ENCODE assay signal across 16 cellular contexts in genomic region chr2:101277111-101277510, GRCh38. TPM values are rescaled to one million over a fixed set of nuclear protein-coding genes. Genes with fewer than 3 reads are reported as not detected.
DNase-seq lines count a peak whose midpoint lies in the region; ATAC-seq, FAIRE-seq and TF ChIP-seq lines count a peak whose summit lies in the region.
"Had no signal": no experiment of that assay in that cellular context is flagged by ENCODE, and none has a peak within 500 bp of the region (broad histone marks: within the 10 kb centered on the region; RNA-seq: fewer than 3 reads in every experiment).

No MANE protein-coding gene starts in this region.

- peaks cover 19% of the 10 kb centered on the region for H3K36me3 ChIP-seq in bronchial epithelial cell (ENCODE audit: control insufficient read depth, insufficient read depth, low read length)
- peaks cover 82% of the 10 kb centered on the region for H3K36me3 ChIP-seq in upper lobe of right lung
- peaks cover 0 to 98% (median 26%) of the 10 kb centered on the region in 9 donors for H3K36me3 ChIP-seq in heart right ventricle

- no peaks in the 10 kb centered on the region for H3K9me3 ChIP-seq in upper lobe of right lung
- H3K9me3 ChIP-seq in heart right ventricle = no peaks in the 10 kb centered on the region
- H3K9me3 ChIP-seq: esophagus muscularis mucosa had no signal

- intact Hi-C loops in upper lobe of right lung (cut with DNase I) (no loop called here), heart right ventricle (cut with DNase I) (no loop called here)

- H3K4me3 ChIP-seq in bronchial epithelial cell (ENCODE audit: low read depth, low read length) (no peak overlapping the region), upper lobe of right lung (no peak overlapping the region), heart right ventricle (no peak overlapping the region)
- H3K4me3 ChIP-seq: esophagus muscularis mucosa, K562, skin epidermis had no signal

- peak; percentile 95 for ATAC-seq in upper lobe of right lung
- no peak for ATAC-seq in HG03280 (IDR thresholded peaks at IDR 0.05; ENCODE audit: unreplicated experiment)
- no peak for ATAC-seq in heart right ventricle
- ATAC-seq: K562 had no signal

- FAIRE-seq in bronchial epithelial cell (lab: Jason Lieb, UNC) = no peak
- FAIRE-seq: A204.1, K562, keratinocyte had no signal

- TF ChIP-seq CTCF in bronchial epithelial cell (IDR thresholded peaks at IDR 0.05; ENCODE audit: insufficient read depth, low read length, severe bottlenecking) = peak; percentile 56
- no peak for TF ChIP-seq CTCF in upper lobe of right lung (IDR thresholded peaks at IDR 0.05)
- peak in 2 of 9 donors; percentile 10 to 12 for TF ChIP-seq CTCF in heart right ventricle (IDR thresholded peaks at IDR 0.05)

- peak; percentile 11 for DNase-seq in DMS53 (lab: John Stamatoyannopoulos, UW)
- no peak for DNase-seq in DMS53 treated with DMSO at 0.1 percent for 48 hours (lab: John Stamatoyannopoulos, UW; ENCODE audit: unreplicated experiment)
- DNase-seq in bronchial epithelial cell (ENCODE audit: low read depth) = peak; percentile 80
- peak; percentile 45 for DNase-seq in inferior parietal cortex (ENCODE audit: extremely low spot score)
- no peak for DNase-seq in upper lobe of right lung
- no peak for DNase-seq in GDM1 (lab: John Stamatoyannopoulos, UW)
- DNase-seq in heart right ventricle = no peak
- DNase-seq: activated CD4-positive, alpha-beta T cell treated with anti-CD3 and anti-CD28 coated beads, Interleukin-2, amount 50 U/mL, for 4 hours; activated effector memory CD4-positive, alpha-beta T cell treated with Interleukin-2 at 50 U/mL for 16 hours; NCI-H2029 treated with DMSO at 0.1 percent for 48 hours had no signal

- no peaks in the 10 kb centered on the region for H3K27me3 ChIP-seq in bronchial epithelial cell (ENCODE audit: control insufficient read depth, insufficient read depth, low read length)
- no peaks in the 10 kb centered on the region for H3K27me3 ChIP-seq in upper lobe of right lung
- H3K27me3 ChIP-seq in heart right ventricle = no peaks in the 10 kb centered on the region
- H3K27me3 ChIP-seq: esophagus muscularis mucosa had no signal

- no peak overlapping the region for H3K27ac ChIP-seq in upper lobe of right lung
- H3K27ac ChIP-seq in heart right ventricle = no peak overlapping the region
- H3K27ac ChIP-seq: esophagus muscularis mucosa, skin epidermis had no signal

- WGBS in heart right ventricle, 2 donors = 88% methylated on average over 7 of the region's 7 CpGs

- H3K4me1 ChIP-seq in upper lobe of right lung (peaks cover 8% of the 10 kb centered on the region), heart right ventricle (peaks cover 0 to 12% (median 4%) of the 10 kb centered on the region in 9 donors)

RNA-seq across cellular contexts. Expression of gene CNOT11, which starts 24.4 kb away (rescaled TPM):
- total RNA-seq in bronchial epithelial cell (10.8 and 15.5 TPM in 2 replicates), upper lobe of right lung (30.6 TPM), heart right ventricle (10 to 100 TPM; 37.8 to 77.1 (median 45.8) TPM)
- 10 to 100 TPM; 14.5 to 20.7 TPM for polyA plus RNA-seq in heart right ventricle

RNA-seq across cellular contexts. Expression of gene RNF149, which starts 31.4 kb away (rescaled TPM):
- total RNA-seq in bronchial epithelial cell = 113 and 120 TPM in 2 replicates
- 94.0 TPM for total RNA-seq in upper lobe of right lung
- 10 to 100 TPM; 11.0 to 25.5 (median 12.5) TPM for total RNA-seq in heart right ventricle
- polyA plus RNA-seq in heart right ventricle = 10 to 100 TPM; 11.8 to 40.8 TPM

Comparison
In these comparisons a context has a peak if more than half of its experiments do, and no peak if none do; other contexts are left out.
1. DNase-seq: peak in DMS53 (single experiment), bronchial epithelial cell (single experiment) and inferior parietal cortex (single experiment); none in DMS53 treated with DMSO at 0.1 percent for 48 hours (single experiment), upper lobe of right lung (single experiment), GDM1 (single experiment) and heart right ventricle (0 of 2).